ENCODE assay signal across 8 cellular contexts in genomic region chr3:9793161-9793781, GRCh38. TPM values are rescaled to one million over a fixed set of nuclear protein-coding genes. Genes with fewer than 3 reads are reported as not detected.
DNase-seq lines count a peak whose midpoint lies in the region; ATAC-seq and TF ChIP-seq lines count a peak whose summit lies in the region.

No MANE protein-coding gene starts in this region.

- peaks cover 27% of the 10 kb centered on the region; the same call in 1 of the 2 replicates for H3F3A ChIP-seq in PC-9 (ENCODE audit: insufficient read depth, low read depth)

- peak overlapping the region; percentile 88 for H3K4me2 ChIP-seq in PC-9

- DNase-seq in PC-9 (peak; percentile 16 to 44), breast epithelium (ENCODE audit: low spot score in 2 of 2) (no peak), islet precursor cell (no peak)

- no peaks in the 10 kb centered on the region for H3K9me2 ChIP-seq in PC-9 (ENCODE audit: insufficient read depth)

- H3K27ac ChIP-seq in ACC112 (ENCODE audit: low read depth, low read length) (peak overlapping the region; percentile 88), PC-9 (peak overlapping the region; percentile 89), breast epithelium (peak overlapping the region; percentile 99), layer of hippocampus (ENCODE audit: low read depth, low read length) (peak overlapping the region; percentile 99), subcutaneous abdominal adipose tissue (ENCODE audit: low read depth, low read length) (peak overlapping the region; percentile 97)

- TF ChIP-seq CTCF in PC-9 (conservative IDR thresholded peaks at IDR 0.05) (no peak), breast epithelium (IDR thresholded peaks at IDR 0.05) (no peak)

- H3K4me3 ChIP-seq in ACC112 (ENCODE audit: low read depth, low read length) (peak overlapping the region; percentile 83), PC-9 (peak overlapping the region; percentile 84), breast epithelium (peak overlapping the region; percentile 91 to 100 (median 100)), subcutaneous abdominal adipose tissue (ENCODE audit: low read depth in 1 of 5, low read length in 5 of 5) (peak overlapping the region; percentile 72 to 99 (median 96))

- H2AFZ ChIP-seq in ACC112 (ENCODE audit: low read length, unreplicated experiment) (peak overlapping the region; percentile 49), PC-9 (peak overlapping the region; percentile 87)

- peak overlapping the region; percentile 86 to 99 (median 97) for H3K9ac ChIP-seq in subcutaneous abdominal adipose tissue (ENCODE audit: low read length in 5 of 5)

- POLR2A ChIA-PET in PC-9 (lab: Charles Lee; ENCODE audit: unreplicated experiment) = interaction anchor here (0.5 to 1.0 kb wide), 9 partner anchors 16 to 430 kb away, joined by 3 to 13 read pairs (median 4); partner anchors contain the start of genes CAMK1, RPUSD3 and THUMPD3

- BruUV-seq in PC-9 (replicated peaks; lab: Mats Ljungman, UMichigan) = no TSS peak

- H3K9me3 ChIP-seq in PC-9 (ENCODE audit: insufficient read depth, low read depth) = no peaks in the 10 kb centered on the region
- no peaks in the 10 kb centered on the region for H3K9me3 ChIP-seq in breast epithelium
- H3K9me3 ChIP-seq in subcutaneous abdominal adipose tissue (ENCODE audit: control insufficient read depth in 5 of 5, low read length in 5 of 5) = no peaks in the 10 kb centered on the region

- no peak for TF ChIP-seq POLR2A in breast epithelium (IDR thresholded peaks at IDR 0.05)

- H3K4me1 ChIP-seq in ACC112 (ENCODE audit: control insufficient read depth, insufficient read depth, low read length, unreplicated experiment) = peaks cover 17% of the 10 kb centered on the region
- peaks cover 16% of the 10 kb centered on the region for H3K4me1 ChIP-seq in PC-9 (replicated peaks; ENCODE audit: insufficient read depth)
- peaks cover 0 to 11% of the 10 kb centered on the region in 2 donors for H3K4me1 ChIP-seq in breast epithelium
- H3K4me1 ChIP-seq in subcutaneous abdominal adipose tissue (ENCODE audit: control insufficient read depth in 5 of 5, insufficient read depth in 5 of 5, low read length in 5 of 5) = peaks cover 2 to 40% (median 29%) of the 10 kb centered on the region in 5 donors

- ATAC-seq in GM18867 (IDR thresholded peaks at IDR 0.05; ENCODE audit: unreplicated experiment) = peak; percentile 0
- ATAC-seq in GM21423 (IDR thresholded peaks at IDR 0.05; ENCODE audit: unreplicated experiment) = no peak

- H3K36me3 ChIP-seq in ACC112 (ENCODE audit: insufficient read depth, low read length) = peaks cover 11% of the 10 kb centered on the region; the same call in 1 of the 2 replicates
- H3K36me3 ChIP-seq in PC-9 (ENCODE audit: low read depth) = peaks cover 34% of the 10 kb centered on the region
- H3K36me3 ChIP-seq in breast epithelium = peaks cover 2% of the 10 kb centered on the region
- H3K36me3 ChIP-seq in subcutaneous abdominal adipose tissue (ENCODE audit: control insufficient read depth in 5 of 5, insufficient read depth in 5 of 5, low read length in 5 of 5) = peaks cover 8 to 40% (median 31%) of the 10 kb centered on the region in 5 donors

- intact Hi-C loops in PC-9 (cut with micrococcal nuclease; ENCODE audit: unreplicated experiment) = loop anchor here (2.0 to 5.0 kb wide), 3 partner anchors 42 to 140 kb away; partner anchors contain the start of genes BRPF1 and CRELD1
- intact Hi-C loops in breast epithelium (cut with DNase I; ENCODE audit: low total_unique reads) = loop anchor here (5.0 to 10.0 kb wide), 2 partner anchors 398 to 1549 kb away; partner anchors contain the start of gene SETD5

- H4K20me1 ChIP-seq in PC-9 (ENCODE audit: insufficient read depth) = peaks cover 35% of the 10 kb centered on the region

- no peaks in the 10 kb centered on the region for H3K27me3 ChIP-seq in ACC112 (ENCODE audit: insufficient read depth, low read length)
- H3K27me3 ChIP-seq in PC-9 (ENCODE audit: insufficient read depth, low read depth) = no peaks in the 10 kb centered on the region
- no peaks in the 10 kb centered on the region for H3K27me3 ChIP-seq in breast epithelium
- no peaks in the 10 kb centered on the region for H3K27me3 ChIP-seq in layer of hippocampus (ENCODE audit: control insufficient read depth, insufficient read depth, low read length)
- H3K27me3 ChIP-seq in subcutaneous abdominal adipose tissue (ENCODE audit: control insufficient read depth in 5 of 5, insufficient read depth in 4 of 5, low read length in 5 of 5) = no peaks in the 10 kb centered on the region

- CTCF ChIA-PET in PC-9 (lab: Charles Lee) = interaction anchor here (0.6 kb wide), 1 partner anchor 447 kb away, joined by 3 read pairs; no protein-coding TSS in a partner anchor

- peaks cover 52% of the 10 kb centered on the region for H3K79me2 ChIP-seq in ACC112 (ENCODE audit: control insufficient read depth, insufficient read depth, low read length, unreplicated experiment)
- peaks cover 52% of the 10 kb centered on the region for H3K79me2 ChIP-seq in PC-9 (ENCODE audit: low read depth)

RNA-seq across cellular contexts. Expression of gene ARPC4, which starts 0.4 kb away (rescaled TPM):
- total RNA-seq in PC-9 (2021) (114 and 127 TPM in 2 replicates), breast epithelium (100 to 1,000 TPM; 116 to 163 (median 117) TPM)

RNA-seq across cellular contexts. Expression of gene TADA3, which starts 1.0 kb away (rescaled TPM):
- total RNA-seq in PC-9 (2021) (72.4 and 99.1 TPM in 2 replicates), breast epithelium (10 to 100 TPM; 66.1 to 73.4 (median 70.1) TPM)

RNA-seq across cellular contexts. Expression of gene TTLL3, which starts 16.8 kb away (rescaled TPM):
- total RNA-seq in PC-9 (2021) = 21.7 and 35.8 TPM in 2 replicates
- total RNA-seq in breast epithelium = 10 to 100 TPM; 63.1 to 76.7 (median 72.3) TPM

RNA-seq across cellular contexts. Expression of gene CAMK1, which starts 23.5 kb away (rescaled TPM):
- total RNA-seq in PC-9 (2021) = 2.0 and 3.1 TPM in 2 replicates
- 10 to 100 TPM; 25.2 to 58.7 (median 40.0) TPM for total RNA-seq in breast epithelium

RNA-seq across cellular contexts. Expression of gene OGG1, which starts 43.5 kb away (rescaled TPM):
- total RNA-seq in PC-9 (2021) (22.1 and 24.3 TPM in 2 replicates), breast epithelium (10 to 100 TPM; 21.3 to 33.4 (median 23.3) TPM)

Comparison
In these comparisons a context has a peak if more than half of its experiments do, and no peak if none do; other contexts are left out.
1. DNase-seq: peak in PC-9 (2 of 2); none in breast epithelium (0 of 2) and islet precursor cell (single experiment).
2. Peak in every context shown above with its lines, with median percentiles within 50 percentile points of each other: H3K27ac ChIP-seq and H3K4me3 ChIP-seq.